In the genomic region with DNA sequence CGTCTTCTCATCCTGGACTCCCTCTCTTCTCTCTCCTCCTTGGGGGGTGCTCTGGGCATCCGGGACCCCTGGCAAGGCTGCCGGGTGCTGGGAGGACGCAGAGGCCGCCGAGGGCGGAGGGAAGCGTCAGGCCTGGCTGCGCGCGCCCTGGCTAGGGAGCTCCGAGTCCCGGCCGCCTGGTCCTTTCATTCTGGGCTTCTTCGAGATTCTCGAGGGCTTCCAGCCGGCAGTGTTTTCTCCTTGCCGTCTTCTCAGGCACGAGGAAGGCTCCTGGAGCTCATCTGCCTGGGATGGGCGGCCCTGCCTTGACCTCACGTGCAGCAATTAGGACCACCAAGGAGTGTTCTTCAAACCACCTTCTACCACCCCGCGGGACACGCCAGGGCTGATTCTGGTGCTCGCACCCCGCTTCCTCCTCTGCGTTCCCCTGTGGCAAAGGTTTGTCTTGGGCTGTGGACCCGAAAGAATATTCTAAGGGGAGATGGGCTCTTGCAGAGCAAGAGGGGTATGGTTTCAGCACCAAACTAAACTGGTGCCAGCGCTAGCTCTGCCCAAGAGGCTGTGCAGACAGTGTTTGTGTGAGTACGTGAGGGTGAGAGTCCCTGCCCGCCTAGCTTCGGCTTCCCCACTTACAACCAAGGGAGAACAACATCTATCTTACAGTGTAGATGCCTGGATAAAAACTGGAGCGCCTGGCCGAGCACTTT, we compare ENCODE assay signal across 8 cellular contexts. TPM values are rescaled to one million over a fixed set of nuclear protein-coding genes. Genes with fewer than 3 reads are reported as not detected.
A peak's percentile ranks its signal among the peaks of the same experiment; 100 is the strongest.
DNase-seq lines count a peak whose midpoint lies in the region; ATAC-seq and TF ChIP-seq lines count a peak whose summit lies in the region.

No MANE protein-coding gene starts in this region.

- H3K4me3 Mint-ChIP-seq in neural crest cell: peak overlapping the region; percentile 83

- peak; percentile 56 for DNase-seq in AG08396 (ENCODE audit: low spot score)
- no peak for DNase-seq in RWPE2 (ENCODE audit: low spot score)
- DNase-seq in esophagus muscularis mucosa (ENCODE audit: extremely low spot score): no peak
- peak; percentile 23 for DNase-seq in neural crest cell (ENCODE audit: low read depth, low spot score)
- no peak for DNase-seq in CD1c-positive myeloid dendritic cell (ENCODE audit: extremely low spot score)
- no peak for DNase-seq in NOMO-1 treated with DMSO at 0.1 percent for 48 hours (lab: John Stamatoyannopoulos, UW; ENCODE audit: unreplicated experiment)

- H3K27me3 ChIP-seq in RWPE2 (ENCODE audit: insufficient read depth, poor library complexity, severe bottlenecking) (no peaks in the 10 kb centered on the region), esophagus muscularis mucosa (no peaks in the 10 kb centered on the region)

- intact Hi-C loops in esophagus muscularis mucosa (cut with DNase I): loop anchor here (5.0 kb wide), 1 partner anchor 61 kb away; no protein-coding TSS in a partner anchor

- H3K4me1 ChIP-seq in RWPE2 (ENCODE audit: insufficient read depth, poor library complexity, severe bottlenecking) (peaks cover 27% of the 10 kb centered on the region), esophagus muscularis mucosa (peaks cover 28 to 47% (median 37%) of the 10 kb centered on the region in 4 donors)

- no peaks in the 10 kb centered on the region for H3K36me3 Mint-ChIP-seq in neural crest cell (ENCODE audit: low read depth)

- H3K27me3 Mint-ChIP-seq in neural crest cell (ENCODE audit: low read depth): peaks cover 65% of the 10 kb centered on the region

- TF ChIP-seq POLR2A in esophagus muscularis mucosa (IDR thresholded peaks at IDR 0.05; ENCODE audit: low read depth): no peak

- 24% methylated on average over 7 of the region's 34 CpGs for WGBS in esophagus muscularis mucosa

- H3K4me1 Mint-ChIP-seq in neural crest cell: peaks cover 22% of the 10 kb centered on the region

- no peaks in the 10 kb centered on the region for H3K9me3 Mint-ChIP-seq in neural crest cell

- H3K4me3 ChIP-seq in RWPE2 (ENCODE audit: severe bottlenecking): peak overlapping the region; percentile 58
- peak overlapping the region; percentile 75 to 92 (median 84) for H3K4me3 ChIP-seq in esophagus muscularis mucosa

- peak overlapping the region; percentile 68 for H3K27ac ChIP-seq in RWPE2 (ENCODE audit: poor library complexity, severe bottlenecking)
- peak overlapping the region; percentile 3 to 71 (median 52) for H3K27ac ChIP-seq in esophagus muscularis mucosa (replicated peaks in 1 of 4)

- TF ChIP-seq EP300 in esophagus muscularis mucosa (IDR thresholded peaks at IDR 0.05): no peak

- ATAC-seq in GM18867 (IDR thresholded peaks at IDR 0.05; ENCODE audit: unreplicated experiment): peak; percentile 9
- ATAC-seq in RWPE2 (ENCODE audit: low read depth): peak; percentile 44
- ATAC-seq in HG03571 (IDR thresholded peaks at IDR 0.05; ENCODE audit: unreplicated experiment): no peak

- TF ChIP-seq CTCF in RWPE2 (IDR thresholded peaks at IDR 0.05; ENCODE audit: poor library complexity, severe bottlenecking): no peak
- no peak for TF ChIP-seq CTCF in esophagus muscularis mucosa (IDR thresholded peaks at IDR 0.05)
- TF ChIP-seq CTCF in neural crest cell (conservative IDR thresholded peaks at IDR 0.05): no peak

- H3K36me3 ChIP-seq in RWPE2 (ENCODE audit: low read depth) (no peaks in the 10 kb centered on the region), esophagus muscularis mucosa (peaks cover 0 to 10% (median 0%) of the 10 kb centered on the region in 4 donors)

- no peak overlapping the region for H3K27ac Mint-ChIP-seq in neural crest cell (ENCODE audit: unreplicated experiment)

- H3K9me3 ChIP-seq in RWPE2 (ENCODE audit: severe bottlenecking): no peaks in the 10 kb centered on the region
- H3K9me3 ChIP-seq in esophagus muscularis mucosa: no peaks in the 10 kb centered on the region

RNA-seq across cellular contexts. Expression of a gene that starts 36.5 kb away (rescaled TPM):
- 10 to 100 TPM in 3 of 4 donors, 1 to 10 TPM in 1; 7.9 to 30.4 (median 13.9) TPM for total RNA-seq in esophagus muscularis mucosa
- total RNA-seq in neural crest cell: 1.2 and 1.9 TPM in 2 replicates

Comparison
In these comparisons a context has a peak if more than half of its experiments do, and no peak if none do; other contexts are left out.
1. DNase-seq: peak in AG08396 (single experiment) and neural crest cell (single experiment); none in RWPE2 (single experiment), esophagus muscularis mucosa (single experiment), CD1c-positive myeloid dendritic cell (single experiment) and NOMO-1 treated with DMSO at 0.1 percent for 48 hours (single experiment).